ENCODE assay signal across 18 cellular contexts in genomic region chr7:33813331-33813730, GRCh38.
DNase-seq lines count a peak whose midpoint lies in the region; TF ChIP-seq lines count a peak whose summit lies in the region.
"Had no signal": no experiment of that assay in that cellular context is flagged by ENCODE, and none has a peak within 500 bp of the region (broad histone marks: within the 10 kb centered on the region; RNA-seq: fewer than 3 reads in every experiment).

No MANE protein-coding gene starts in this region.

- H3K27ac ChIP-seq in esophagus muscularis mucosa (replicated peaks in 1 of 4) (no peak overlapping the region), tibial artery (peak overlapping the region; percentile 63 to 71)
- H3K27ac ChIP-seq: A549, Peyer's patch had no signal

- TF ChIP-seq EP300 in esophagus muscularis mucosa (IDR thresholded peaks at IDR 0.05) = no peak

- peaks cover 0 to under 1% (median 0%) of the 10 kb centered on the region in 4 donors for H3K4me1 ChIP-seq in esophagus muscularis mucosa
- peaks cover 0 to 41% (median 20%) of the 10 kb centered on the region in 4 donors for H3K4me1 ChIP-seq in tibial artery
- H3K4me1 ChIP-seq: BE2C, Peyer's patch had no signal

- H3K9me3 ChIP-seq in esophagus muscularis mucosa = no peaks in the 10 kb centered on the region
- no peaks in the 10 kb centered on the region for H3K9me3 ChIP-seq in tibial artery
- H3K9me3 ChIP-seq: A549, BE2C, Peyer's patch had no signal

- no peak for TF ChIP-seq POLR2A in esophagus muscularis mucosa (IDR thresholded peaks at IDR 0.05; ENCODE audit: low read depth)
- no peak for TF ChIP-seq POLR2A in lower leg skin (IDR thresholded peaks at IDR 0.05)

- intact Hi-C loops in esophagus muscularis mucosa (cut with DNase I) = no loop called here
- intact Hi-C loops in tibial artery (cut with DNase I; ENCODE audit: low total_unique reads) = no loop called here
- intact Hi-C loops in lower leg skin (cut with DNase I; ENCODE audit: low total_unique reads) = no loop called here

- H3K4me3 ChIP-seq in esophagus muscularis mucosa (no peak overlapping the region), tibial artery (no peak overlapping the region), lower leg skin (ENCODE audit: low read depth, poor library complexity, severe bottlenecking) (no peak overlapping the region)
- H3K4me3 ChIP-seq: A549, Peyer's patch had no signal

- H3K27me3 ChIP-seq in esophagus muscularis mucosa (no peaks in the 10 kb centered on the region), tibial artery (no peaks in the 10 kb centered on the region)
- H3K27me3 ChIP-seq: BE2C, Peyer's patch had no signal

- H3K36me3 ChIP-seq in esophagus muscularis mucosa = no peaks in the 10 kb centered on the region
- H3K36me3 ChIP-seq in tibial artery = no peaks in the 10 kb centered on the region
- H3K36me3 ChIP-seq: BE2C, Peyer's patch had no signal

- DNase-seq in amniotic epithelial cell (ENCODE audit: low read depth) (peak; percentile 73), esophagus muscularis mucosa (ENCODE audit: extremely low spot score) (peak; percentile 17), myocyte (ENCODE audit: low read depth) (peak; percentile 79), tibial artery (no peak), SIG-M5 (lab: John Stamatoyannopoulos, UW) (no peak), lower leg skin (ENCODE audit: low spot score in 2 of 2) (no peak), nucleus accumbens (lab: John Stamatoyannopoulos, UW) (no peak)
- DNase-seq: BE2C, EL, GF-D8, NCI-H1694, NCI-H2081, NCI-H2171, NCI-H345, NCI-H524 treated with DMSO at 0.1 percent for 48 hours, NCI-H82, Peyer's patch had no signal

- no peak for TF ChIP-seq CTCF in esophagus muscularis mucosa (IDR thresholded peaks at IDR 0.05)
- TF ChIP-seq CTCF in tibial artery (IDR thresholded peaks at IDR 0.05) = no peak
- TF ChIP-seq CTCF in lower leg skin (IDR thresholded peaks at IDR 0.05) = no peak

- whole genome bisulfite sequencing in esophagus muscularis mucosa = 98% methylated on average over 4 of the region's 4 CpGs
- 81 to 88% methylated on average over 4 of the region's 4 CpGs for WGBS in lower leg skin, 2 donors

Comparison
In these comparisons a context has a peak if more than half of its experiments do, and no peak if none do; other contexts are left out.
1. DNase-seq: peak in amniotic epithelial cell (single experiment), esophagus muscularis mucosa (single experiment) and myocyte (single experiment); none in tibial artery (0 of 2), SIG-M5 (single experiment), lower leg skin (0 of 2) and nucleus accumbens (0 of 56).
2. H3K27ac ChIP-seq: peak in tibial artery (2 of 2); none in esophagus muscularis mucosa (0 of 4).